In the genomic region with DNA sequence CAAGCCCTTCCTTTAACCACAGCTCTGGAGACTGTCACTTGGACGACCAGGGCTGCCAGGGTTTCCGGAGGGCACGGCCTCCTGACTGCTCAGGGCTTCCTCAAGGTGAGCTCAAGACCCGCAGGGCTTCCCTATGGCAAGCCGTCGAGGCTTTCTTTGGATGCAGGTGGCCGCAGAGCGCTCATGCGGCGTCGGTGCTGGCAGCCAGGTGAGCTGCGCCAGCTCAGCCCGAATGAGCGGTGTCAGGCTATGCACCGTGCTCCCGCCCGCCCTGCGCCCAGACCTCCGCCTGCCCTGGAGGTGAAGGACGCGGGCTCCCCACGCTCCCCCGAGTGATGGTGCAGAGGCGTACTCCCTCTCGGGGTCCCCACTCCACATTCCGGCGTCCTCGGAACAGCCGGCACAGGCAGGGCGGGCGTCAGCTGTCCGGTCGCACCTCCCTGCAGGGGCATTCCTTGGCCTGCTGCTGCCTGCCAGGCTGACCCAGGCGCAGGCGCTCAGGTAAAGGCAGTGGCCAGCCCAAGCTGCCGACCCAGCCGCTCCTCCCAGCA, we compare ENCODE assay signal across 11 cellular contexts. TPM values are rescaled to one million over a fixed set of nuclear protein-coding genes. Genes with fewer than 3 reads are reported as not detected.
DNase-seq lines count a peak whose midpoint lies in the region; ATAC-seq and TF ChIP-seq lines count a peak whose summit lies in the region.
"Had no signal": no experiment of that assay in that cellular context is flagged by ENCODE, and none has a peak within 500 bp of the region (broad histone marks: within the 10 kb centered on the region; RNA-seq: fewer than 3 reads in every experiment).

No MANE protein-coding gene starts in this region.

- TF ChIP-seq POLR2A in body of pancreas (IDR thresholded peaks at IDR 0.05) = peak in 1 of 3 donors; percentile 15

- H3K4me1 Mint-ChIP-seq in CD8-positive, alpha-beta T cell (ENCODE audit: low read depth) = peaks cover 2% of the 10 kb centered on the region

- H3K36me3 ChIP-seq in ES-I3 (ENCODE audit: insufficient read depth, low read length) (no peaks in the 10 kb centered on the region), body of pancreas (replicated peaks in 1 of 2; ENCODE audit: insufficient read depth in 1 of 2, low read depth in 2 of 2) (no peaks in the 10 kb centered on the region), iPS-18a (ENCODE audit: control insufficient read depth, low read depth, low read length) (no peaks in the 10 kb centered on the region), rectal smooth muscle tissue (ENCODE audit: control insufficient read depth, insufficient read depth, low read length) (no peaks in the 10 kb centered on the region)
- no peaks in the 10 kb centered on the region for H3K36me3 ChIP-seq in CD8-positive, alpha-beta T cell (ENCODE audit: insufficient read depth, low read length)

- intact Hi-C loops in body of pancreas (cut with DNase I) = no loop called here
- intact Hi-C loops in CD8-positive, alpha-beta T cell (cut with DNase I, micrococcal nuclease) = no loop called here

- H3K4me3 Mint-ChIP-seq in CD8-positive, alpha-beta T cell = no peak overlapping the region

- no peaks in the 10 kb centered on the region for H3K27me3 ChIP-seq in body of pancreas
- H3K27me3 ChIP-seq in iPS-18a (ENCODE audit: control insufficient read depth, insufficient read depth, low read length) = peaks cover 32% of the 10 kb centered on the region
- H3K27me3 ChIP-seq in rectal smooth muscle tissue (ENCODE audit: control insufficient read depth, insufficient read depth, low read length) = peaks cover 3% of the 10 kb centered on the region
- H3K27me3 ChIP-seq in CD8-positive, alpha-beta T cell (ENCODE audit: insufficient read depth, low read length) = no peaks in the 10 kb centered on the region

- H3K4me3 ChIP-seq in body of pancreas (no peak overlapping the region), iPS-18a (ENCODE audit: low read length) (peak overlapping the region; percentile 63), rectal smooth muscle tissue (ENCODE audit: low read length) (peak overlapping the region; percentile 71)
- H3K4me3 ChIP-seq in CD8-positive, alpha-beta T cell (ENCODE audit: low read depth, low read length) = no peak overlapping the region

- H3K27me3 Mint-ChIP-seq in CD8-positive, alpha-beta T cell (ENCODE audit: low read depth) = peaks cover 30% of the 10 kb centered on the region

- H3K36me3 Mint-ChIP-seq in CD8-positive, alpha-beta T cell = no peaks in the 10 kb centered on the region

- H3K27ac Mint-ChIP-seq in CD8-positive, alpha-beta T cell = no peak overlapping the region

- H3K9me3 Mint-ChIP-seq in CD8-positive, alpha-beta T cell = no peaks in the 10 kb centered on the region

- H3K9ac ChIP-seq in ES-I3 (ENCODE audit: low read depth, low read length) = peak overlapping the region; percentile 67
- no peak overlapping the region for H3K9ac ChIP-seq in iPS-18a (ENCODE audit: low read length)
- no peak overlapping the region for H3K9ac ChIP-seq in rectal smooth muscle tissue (ENCODE audit: low read length)

- CTCF ChIA-PET in CD8-positive, alpha-beta T cell (lab: Charles Lee) = interaction anchor here (0.8 to 1.0 kb wide), 2 partner anchors 9 to 40 kb away, joined by 3 to 4 read pairs; no protein-coding TSS in a partner anchor

- TF ChIP-seq CTCF in body of pancreas (IDR thresholded peaks at IDR 0.05) = no peak
- TF ChIP-seq CTCF in CD8-positive, alpha-beta T cell (IDR thresholded peaks at IDR 0.05) = no peak

- POLR2A ChIA-PET in CD8-positive, alpha-beta T cell (lab: Charles Lee) = no interaction called here

- peak in 2 of 4 donors; percentile 43 to 50 for DNase-seq in body of pancreas
- DNase-seq in CD8-positive, alpha-beta T cell = no peak
- DNase-seq: activated CD4-positive, alpha-beta T cell treated with anti-CD3 and anti-CD28 coated beads for 48 hours; effector CD8-positive, alpha-beta T cell; stimulated activated CD4-positive, alpha-beta T cell treated with anti-CD3 and anti-CD28 coated beads, Interleukin-12 subunit alpha, Interleukin-12 subunit beta, amount 100 ng/mL, for 4 hours had no signal

- no peaks in the 10 kb centered on the region for H3K9me3 ChIP-seq in ES-I3 (ENCODE audit: control insufficient read depth, insufficient read depth, low read length)
- no peaks in the 10 kb centered on the region for H3K9me3 ChIP-seq in body of pancreas
- no peaks in the 10 kb centered on the region for H3K9me3 ChIP-seq in iPS-18a (ENCODE audit: control insufficient read depth, low read depth, low read length)
- no peaks in the 10 kb centered on the region for H3K9me3 ChIP-seq in CD8-positive, alpha-beta T cell (ENCODE audit: low read length)

- H3K4me1 ChIP-seq in ES-I3 (ENCODE audit: insufficient read depth, low read length) (peaks cover 5% of the 10 kb centered on the region; the same call in 1 of the 2 replicates), body of pancreas (peaks cover 20% of the 10 kb centered on the region), iPS-18a (ENCODE audit: control insufficient read depth, low read depth, low read length) (peaks cover 15% of the 10 kb centered on the region), rectal smooth muscle tissue (ENCODE audit: control insufficient read depth, insufficient read depth, low read length) (peaks cover 7% of the 10 kb centered on the region)
- no peaks in the 10 kb centered on the region for H3K4me1 ChIP-seq in CD8-positive, alpha-beta T cell (ENCODE audit: insufficient read depth, low read length)

- WGBS in body of pancreas, 2 donors = 34 to 61% methylated on average over 7 to 27 of the region's 37 CpGs

- ATAC-seq in body of pancreas (peak; percentile 78), GM21619 (IDR thresholded peaks at IDR 0.05; ENCODE audit: unreplicated experiment) (no peak), HG03342 (IDR thresholded peaks at IDR 0.05; ENCODE audit: unreplicated experiment) (no peak), GM19328 (IDR thresholded peaks at IDR 0.05; ENCODE audit: unreplicated experiment) (no peak)
- no peak for ATAC-seq in CD8-positive, alpha-beta T cell

- H3K27ac ChIP-seq in body of pancreas (peak overlapping the region in 1 of 4 donors; percentile 22), iPS-18a (ENCODE audit: low read length) (no peak overlapping the region), rectal smooth muscle tissue (ENCODE audit: low read depth, low read length) (peak overlapping the region; percentile 94)
- no peak overlapping the region for H3K27ac ChIP-seq in CD8-positive, alpha-beta T cell (ENCODE audit: low read depth, low read length)

RNA-seq across cellular contexts. Expression of a gene that starts 20.8 kb away (rescaled TPM):
- 100 to 1,000 TPM in 1 of 2 donors, 10 to 100 TPM in 1; 71.1 to 109 TPM for total RNA-seq in body of pancreas
- total RNA-seq in CD8-positive, alpha-beta T cell = under 1 TPM; 0.60 to 0.94 TPM

RNA-seq across cellular contexts. Expression of a gene that starts 33.0 kb away (rescaled TPM):
- 10 to 100 TPM in 1 of 2 donors, not detected in 1; 56.7 TPM for total RNA-seq in body of pancreas
- not detected for total RNA-seq in CD8-positive, alpha-beta T cell

Comparison
In these comparisons a context has a peak if more than half of its experiments do, and no peak if none do; other contexts are left out.
1. H3K4me3 ChIP-seq: peak in iPS-18a (single experiment) and rectal smooth muscle tissue (single experiment); none in body of pancreas (0 of 2) and CD8-positive, alpha-beta T cell (single experiment).
2. RNA of a gene that starts 20.8 kb away (total RNA-seq): 71.1 to 109 TPM in body of pancreas; 0.60 to 0.94 TPM in CD8-positive, alpha-beta T cell; every median in the first group is over 10 times any median in the second.